8 cellular contexts compared by ENCODE assay signal in genomic region chr5:43007246-43007910, GRCh38. TPM values are rescaled to one million over a fixed set of nuclear protein-coding genes. Genes with fewer than 3 reads are reported as not detected.
DNase-seq lines count a peak whose midpoint lies in the region; ATAC-seq and TF ChIP-seq lines count a peak whose summit lies in the region.

No MANE protein-coding gene starts in this region.

- CTCF ChIA-PET in Panc1 (lab: Charles Lee), result interaction anchor here (0.6 to 1.2 kb wide), 2 partner anchors 99 to 1484 kb away, joined by 8 to 10 read pairs; no protein-coding TSS in a partner anchor
- CTCF ChIA-PET in naive thymus-derived CD4-positive, alpha-beta T cell (lab: Charles Lee), result interaction anchor here (0.6 to 4.5 kb wide), 11 partner anchors 8 to 113 kb away, joined by 3 to 70 read pairs (median 7); partner anchors contain the start of gene ZNF131

- H4K20me1 ChIP-seq in fibroblast of lung (ENCODE audit: control insufficient read depth, extremely low read depth, insufficient read depth, low read length), result no peaks in the 10 kb centered on the region

- H3K36me3 ChIP-seq in Panc1 (ENCODE audit: control insufficient read depth, insufficient read depth, low read length) (no peaks in the 10 kb centered on the region), fibroblast of lung (ENCODE audit: control insufficient read depth, insufficient read depth, low read length) (no peaks in the 10 kb centered on the region)
- no peaks in the 10 kb centered on the region for H3K36me3 ChIP-seq in naive thymus-derived CD4-positive, alpha-beta T cell (ENCODE audit: control insufficient read depth in 2 of 3, insufficient read depth in 3 of 3, low read length in 3 of 3)

- H3K4me3 ChIP-seq in Jurkat, Clone E6-1 (ENCODE audit: low read length), result peak overlapping the region; percentile 66
- H3K4me3 ChIP-seq in Panc1 (ENCODE audit: low read depth in 2 of 2, low read length in 2 of 2) (peak overlapping the region; percentile 54 to 74), fibroblast of lung (replicated peaks in 1 of 4; ENCODE audit: control extremely low read depth in 1 of 4, insufficient read depth in 1 of 4, low read depth in 3 of 4, low read length in 4 of 4) (peak overlapping the region; percentile 18 to 71 (median 53))
- H3K4me3 ChIP-seq in naive thymus-derived CD4-positive, alpha-beta T cell (ENCODE audit: low read length), result peak overlapping the region; percentile 72

- no peak for TF ChIP-seq CTCF in Panc1 (IDR thresholded peaks at IDR 0.05)
- no peak for TF ChIP-seq CTCF in fibroblast of lung (conservative IDR thresholded peaks at IDR 0.05 in 1 of 2, IDR thresholded peaks at IDR 0.05 in 1 of 2; ENCODE audit: low read depth in 1 of 2, low read length in 2 of 2)

- no peaks in the 10 kb centered on the region for H3K9me3 ChIP-seq in Panc1 (ENCODE audit: control insufficient read depth, insufficient read depth, low read depth, low read length)
- no peaks in the 10 kb centered on the region for H3K9me3 ChIP-seq in fibroblast of lung (ENCODE audit: control insufficient read depth, insufficient read depth, low read depth, low read length)
- no peaks in the 10 kb centered on the region for H3K9me3 ChIP-seq in naive thymus-derived CD4-positive, alpha-beta T cell (ENCODE audit: control insufficient read depth in 2 of 3, low read length in 3 of 3)

- H3K27me3 ChIP-seq in Panc1 (ENCODE audit: control insufficient read depth, insufficient read depth, low read length) (no peaks in the 10 kb centered on the region), fibroblast of lung (ENCODE audit: control insufficient read depth, insufficient read depth, low read length) (no peaks in the 10 kb centered on the region)
- no peaks in the 10 kb centered on the region for H3K27me3 ChIP-seq in naive thymus-derived CD4-positive, alpha-beta T cell (ENCODE audit: control insufficient read depth in 2 of 2, insufficient read depth in 2 of 2, low read length in 2 of 2)

- intact Hi-C loops in Panc1 (cut with micrococcal nuclease; ENCODE audit: unreplicated experiment), result no loop called here
- intact Hi-C loops in naive thymus-derived CD4-positive, alpha-beta T cell (cut with micrococcal nuclease), result loop anchor here (1.0 to 5.0 kb wide), 3 partner anchors 13 to 475 kb away; partner anchors contain the start of gene TMEM267 (in 1 of the 2)

- DNase-seq in CD1c-positive myeloid dendritic cell (ENCODE audit: extremely low spot score), result peak; percentile 92
- DNase-seq in Jurkat, Clone E6-1 (ENCODE audit: low read depth, low spot score), result peak; percentile 86
- DNase-seq in Panc1 (ENCODE audit: low read depth, low spot score), result peak; percentile 95
- DNase-seq in activated T-cell treated with anti-CD3 and anti-CD28 coated beads, Interleukin-2, amount 50 U/mL, for 72 hours, result peak; percentile 75 to 78
- peak; percentile 88 to 97 for DNase-seq in fibroblast of lung (ENCODE audit: low read depth in 2 of 2)
- peak in 7 of 9 donors; percentile 71 to 89 (median 82) for DNase-seq in naive thymus-derived CD4-positive, alpha-beta T cell

- peaks cover 25% of the 10 kb centered on the region for H3K4me1 ChIP-seq in Panc1 (ENCODE audit: control insufficient read depth, insufficient read depth, low read length)
- peaks cover 6% of the 10 kb centered on the region for H3K4me1 ChIP-seq in fibroblast of lung (ENCODE audit: control insufficient read depth, extremely low read depth, insufficient read depth, low read length)
- peaks cover 22 to 24% of the 10 kb centered on the region in 2 donors for H3K4me1 ChIP-seq in naive thymus-derived CD4-positive, alpha-beta T cell (ENCODE audit: control insufficient read depth in 2 of 2, insufficient read depth in 2 of 2, low read length in 2 of 2)

- no peaks in the 10 kb centered on the region for H3K9me3 Mint-ChIP-seq in activated T-cell treated with anti-CD3 and anti-CD28 coated beads, Interleukin-2, amount 50 U/mL, for 72 hours
- H3K9me3 Mint-ChIP-seq in naive thymus-derived CD4-positive, alpha-beta T cell, result peaks cover 0 to 9% (median 0%) of the 10 kb centered on the region in 11 donors
- no peaks in the 10 kb centered on the region for H3K9me3 Mint-ChIP-seq in stimulated activated naive CD8-positive, alpha-beta T cell treated with anti-CD3 and anti-CD28 coated beads, Interleukin-15, Interleukin-2, amounts not matched to agents 100 ng/mL and 50 ng/mL, for 24 hours

- H3K4me2 ChIP-seq in fibroblast of lung (ENCODE audit: extremely low read depth, insufficient read depth, low read length), result peak overlapping the region; percentile 81

- H3K4me1 Mint-ChIP-seq in activated T-cell treated with anti-CD3 and anti-CD28 coated beads, Interleukin-2, amount 50 U/mL, for 72 hours (ENCODE audit: low read depth), result peaks cover 41% of the 10 kb centered on the region
- H3K4me1 Mint-ChIP-seq in naive thymus-derived CD4-positive, alpha-beta T cell, result peaks cover 17 to 47% (median 29%) of the 10 kb centered on the region in 7 donors
- peaks cover 37% of the 10 kb centered on the region for H3K4me1 Mint-ChIP-seq in stimulated activated naive CD8-positive, alpha-beta T cell treated with anti-CD3 and anti-CD28 coated beads, Interleukin-15, Interleukin-2, amounts not matched to agents 100 ng/mL and 50 ng/mL, for 24 hours (ENCODE audit: low read depth)

- peak overlapping the region; percentile 98 for H3K27ac ChIP-seq in Panc1 (ENCODE audit: low read length)
- H3K27ac ChIP-seq in fibroblast of lung (ENCODE audit: insufficient read depth, low read length), result peak overlapping the region; percentile 82
- peak overlapping the region; percentile 92 for H3K27ac ChIP-seq in naive thymus-derived CD4-positive, alpha-beta T cell (ENCODE audit: low read depth, low read length)

- no TSS peak for BruUV-seq in Panc1 (replicated peaks; lab: Mats Ljungman, UMichigan)

- H3K36me3 Mint-ChIP-seq in activated T-cell treated with anti-CD3 and anti-CD28 coated beads, Interleukin-2, amount 50 U/mL, for 72 hours (ENCODE audit: insufficient read depth in 2 of 2), result no peaks in the 10 kb centered on the region
- peaks cover 0 to 4% (median 0%) of the 10 kb centered on the region in 5 donors for H3K36me3 Mint-ChIP-seq in naive thymus-derived CD4-positive, alpha-beta T cell
- H3K36me3 Mint-ChIP-seq in stimulated activated naive CD8-positive, alpha-beta T cell treated with anti-CD3 and anti-CD28 coated beads, Interleukin-15, Interleukin-2, amounts not matched to agents 100 ng/mL and 50 ng/mL, for 24 hours (ENCODE audit: low read depth), result no peaks in the 10 kb centered on the region

- peak overlapping the region; percentile 41 for H3K9ac ChIP-seq in fibroblast of lung (ENCODE audit: insufficient read depth, low read length)

- in situ Hi-C loops in Panc1 (cut with HindIII; ENCODE audit: low pct_unique_long_range_greater_than_20kb, low sequenced_read_pairs), result loop anchor here (25.0 kb wide), 1 partner anchor 95 kb away; no protein-coding TSS in a partner anchor

- H3K27me3 Mint-ChIP-seq in activated T-cell treated with anti-CD3 and anti-CD28 coated beads, Interleukin-2, amount 50 U/mL, for 72 hours (ENCODE audit: low read depth), result no peaks in the 10 kb centered on the region
- H3K27me3 Mint-ChIP-seq in naive thymus-derived CD4-positive, alpha-beta T cell, result peaks cover 0 to 5% (median 0%) of the 10 kb centered on the region in 5 donors
- H3K27me3 Mint-ChIP-seq in stimulated activated naive CD8-positive, alpha-beta T cell treated with anti-CD3 and anti-CD28 coated beads, Interleukin-15, Interleukin-2, amounts not matched to agents 100 ng/mL and 50 ng/mL, for 24 hours, result no peaks in the 10 kb centered on the region

- ATAC-seq in GM21526 (IDR thresholded peaks at IDR 0.05; ENCODE audit: low FRiP score, unreplicated experiment) (peak; percentile 19), Panc1 (peak; percentile 68)
- peak; percentile 27 to 30 for ATAC-seq in activated T-cell treated with anti-CD3 and anti-CD28 coated beads, Interleukin-2, amount 50 U/mL, for 72 hours (replicated peaks in 1 of 2)
- ATAC-seq in naive thymus-derived CD4-positive, alpha-beta T cell, result peak; percentile 43

- H2AFZ ChIP-seq in fibroblast of lung (ENCODE audit: low read length), result peak overlapping the region; percentile 91

- H3K4me3 Mint-ChIP-seq in activated T-cell treated with anti-CD3 and anti-CD28 coated beads, Interleukin-2, amount 50 U/mL, for 72 hours, result peak overlapping the region; percentile 89 to 91
- H3K4me3 Mint-ChIP-seq in naive thymus-derived CD4-positive, alpha-beta T cell, result peak overlapping the region; percentile 85 to 98 (median 92)
- peak overlapping the region; percentile 87 for H3K4me3 Mint-ChIP-seq in stimulated activated naive CD8-positive, alpha-beta T cell treated with anti-CD3 and anti-CD28 coated beads, Interleukin-15, Interleukin-2, amounts not matched to agents 100 ng/mL and 50 ng/mL, for 24 hours

- H3K79me2 ChIP-seq in fibroblast of lung (ENCODE audit: control insufficient read depth, insufficient read depth, low read length), result no peaks in the 10 kb centered on the region

- H3K27ac Mint-ChIP-seq in activated T-cell treated with anti-CD3 and anti-CD28 coated beads, Interleukin-2, amount 50 U/mL, for 72 hours, result peak overlapping the region; percentile 91
- H3K27ac Mint-ChIP-seq in naive thymus-derived CD4-positive, alpha-beta T cell, result peak overlapping the region; percentile 96 to 100 (median 98)
- H3K27ac Mint-ChIP-seq in stimulated activated naive CD8-positive, alpha-beta T cell treated with anti-CD3 and anti-CD28 coated beads, Interleukin-15, Interleukin-2, amounts not matched to agents 100 ng/mL and 50 ng/mL, for 24 hours, result peak overlapping the region; percentile 92

- POLR2A ChIA-PET in Panc1 (lab: Charles Lee), result interaction anchor here (0.6 to 2.3 kb wide), 3 partner anchors 9 to 31 kb away, joined by 4 to 10 read pairs (median 4); no protein-coding TSS in a partner anchor
- POLR2A ChIA-PET in naive thymus-derived CD4-positive, alpha-beta T cell (lab: Charles Lee), result interaction anchor here (0.7 to 5.9 kb wide), 22 partner anchors 11 to 508 kb away, joined by 3 to 688 read pairs (median 13); partner anchors contain the start of genes ANXA2R, C5orf34, HMGCS1 and TMEM267

RNA-seq across cellular contexts. Expression of gene ANXA2R, which starts 32.7 kb away (rescaled TPM):
- 31.8 TPM for polyA plus RNA-seq in Jurkat, Clone E6-1 (2012; ENCODE audit: insufficient read depth, insufficient read length)
- total RNA-seq in Panc1 (2021; ENCODE audit: unreplicated experiment), result 6.2 TPM
- 4.0 TPM for polyA plus RNA-seq in Panc1 (2012; ENCODE audit: insufficient read length)
- total RNA-seq in activated T-cell treated with anti-CD3 and anti-CD28 coated beads, Interleukin-2, amount 50 U/mL, for 72 hours, result 10 to 100 TPM in 1 of 2 donors, 1 to 10 TPM in 1; 9.9 to 10.0 TPM
- total RNA-seq in fibroblast of lung, result 1.8 and 3.1 TPM in 2 replicates
- 0.61 and 1.4 TPM in 2 replicates for polyA plus RNA-seq in fibroblast of lung
- polyA plus RNA-seq in fibroblast of lung (2012), result 0.69 and 2.1 TPM in 2 replicates
- 2.2 and 2.3 TPM in 2 replicates for polyA minus RNA-seq in fibroblast of lung (ENCODE audit: low replicate concordance)
- total RNA-seq in naive thymus-derived CD4-positive, alpha-beta T cell, result 10 to 100 TPM; 13.2 to 61.4 (median 42.0) TPM
- polyA plus RNA-seq in naive thymus-derived CD4-positive, alpha-beta T cell, result 10 to 100 TPM; 55.7 to 70.2 TPM

Comparison
In these comparisons a context has a peak if more than half of its experiments do, and no peak if none do; other contexts are left out.
1. Peak in every context shown above with its lines: DNase-seq, ATAC-seq, H3K4me3 ChIP-seq and H3K27ac ChIP-seq.